Comparison of ENCODE assay signal across 9 cellular contexts in genomic region chr16:14072360-14072759, GRCh38. TPM values are rescaled to one million over a fixed set of nuclear protein-coding genes. Genes with fewer than 3 reads are reported as not detected.
DNase-seq lines count a peak whose midpoint lies in the region; ATAC-seq and TF ChIP-seq lines count a peak whose summit lies in the region.
"Had no signal": no experiment of that assay in that cellular context is flagged by ENCODE, and none has a peak within 500 bp of the region (broad histone marks: within the 10 kb centered on the region; RNA-seq: fewer than 3 reads in every experiment).

No MANE protein-coding gene starts in this region.

- H3K4me3 Mint-ChIP-seq in activated CD8-positive, alpha-beta T cell treated with anti-CD3 and anti-CD28 coated beads for 36 hours, result peak overlapping the region; percentile 80

- no peak overlapping the region for H3K9ac ChIP-seq in HUES48 (ENCODE audit: low read depth, low read length)
- no peak overlapping the region for H3K9ac ChIP-seq in iPS-15b (ENCODE audit: low read depth, low read length)

- H3K27me3 ChIP-seq in HUES48 (ENCODE audit: control insufficient read depth, insufficient read depth, low read length) (no peaks in the 10 kb centered on the region), iPS-15b (ENCODE audit: control insufficient read depth, insufficient read depth, low read length) (no peaks in the 10 kb centered on the region)

- H3K27ac ChIP-seq in HUES48 (ENCODE audit: low read depth, low read length), result no peak overlapping the region
- H3K27ac ChIP-seq in skin epidermis, result peak overlapping the region in 6 of 21 experiments; percentile 90 to 95 (median 93)

- no peaks in the 10 kb centered on the region for H3K36me3 Mint-ChIP-seq in activated CD8-positive, alpha-beta T cell treated with anti-CD3 and anti-CD28 coated beads for 36 hours (ENCODE audit: low read depth)

- peaks cover 12% of the 10 kb centered on the region for H3K36me3 ChIP-seq in HUES48 (ENCODE audit: control insufficient read depth, insufficient read depth, low read length)
- H3K36me3 ChIP-seq in iPS-15b (ENCODE audit: control insufficient read depth, insufficient read depth, low read length), result no peaks in the 10 kb centered on the region

- H3K4me1 ChIP-seq in HUES48 (ENCODE audit: control insufficient read depth, insufficient read depth, low read length) (0 out of 2 replicates have a peak, but pooled peaks cover 5% of the 10 kb centered on the region), iPS-15b (ENCODE audit: control insufficient read depth, insufficient read depth, low read length) (no peaks in the 10 kb centered on the region)

- H3K9me3 ChIP-seq in HUES48 (ENCODE audit: control insufficient read depth, insufficient read depth, low read length), result no peaks in the 10 kb centered on the region
- no peaks in the 10 kb centered on the region for H3K9me3 ChIP-seq in iPS-15b (ENCODE audit: control insufficient read depth, insufficient read depth, low read length)

- no peak for DNase-seq in activated CD8-positive, alpha-beta T cell treated with anti-CD3 and anti-CD28 coated beads for 36 hours
- no peak for DNase-seq in effector CD4-positive, alpha-beta T cell
- DNase-seq in COR-L47 (lab: John Stamatoyannopoulos, UW), result no peak
- DNase-seq: T1000 had no signal

- no peak for TF ChIP-seq CTCF in activated CD8-positive, alpha-beta T cell treated with anti-CD3 and anti-CD28 coated beads for 36 hours (IDR thresholded peaks at IDR 0.05)

- peak overlapping the region; percentile 73 for H3K4me3 ChIP-seq in HUES48 (ENCODE audit: low read depth, low read length)
- peak overlapping the region; percentile 90 for H3K4me3 ChIP-seq in iPS-15b (ENCODE audit: low read depth, low read length)
- peak overlapping the region in 4 of 7 experiments; percentile 79 to 92 (median 85) for H3K4me3 ChIP-seq in skin epidermis

- no peaks in the 10 kb centered on the region for H3K9me3 Mint-ChIP-seq in activated CD8-positive, alpha-beta T cell treated with anti-CD3 and anti-CD28 coated beads for 36 hours

- CTCF ChIA-PET in activated CD8-positive, alpha-beta T cell treated with anti-CD3 and anti-CD28 coated beads for 36 hours (lab: Charles Lee), result interaction anchor here (1.2 to 1.3 kb wide), 2 partner anchors 100 to 153 kb away, joined by 3 to 4 read pairs; partner anchors contain the start of gene ERCC4

- H3K4me1 Mint-ChIP-seq in activated CD8-positive, alpha-beta T cell treated with anti-CD3 and anti-CD28 coated beads for 36 hours (ENCODE audit: low read depth), result peaks cover 17% of the 10 kb centered on the region

- peaks cover 5% of the 10 kb centered on the region for H3K27me3 Mint-ChIP-seq in activated CD8-positive, alpha-beta T cell treated with anti-CD3 and anti-CD28 coated beads for 36 hours

- intact Hi-C loops in activated CD8-positive, alpha-beta T cell treated with anti-CD3 and anti-CD28 coated beads for 36 hours (cut with micrococcal nuclease), result no loop called here

- no peak overlapping the region for H3K27ac Mint-ChIP-seq in activated CD8-positive, alpha-beta T cell treated with anti-CD3 and anti-CD28 coated beads for 36 hours

- no peak for ATAC-seq in activated CD8-positive, alpha-beta T cell treated with anti-CD3 and anti-CD28 coated beads for 36 hours
- no peak for ATAC-seq in HG03520 (IDR thresholded peaks at IDR 0.05; ENCODE audit: unreplicated experiment)
- ATAC-seq in HG03565 (IDR thresholded peaks at IDR 0.05; ENCODE audit: unreplicated experiment), result no peak

- POLR2A ChIA-PET in activated CD8-positive, alpha-beta T cell treated with anti-CD3 and anti-CD28 coated beads for 36 hours (lab: Charles Lee), result no interaction called here

RNA-seq across cellular contexts. Expression of gene MRTFB, which starts 1.2 kb away (rescaled TPM):
- 10 to 100 TPM; 10.3 to 12.0 TPM for total RNA-seq in activated CD8-positive, alpha-beta T cell treated with anti-CD3 and anti-CD28 coated beads for 36 hours
